2 cellular contexts compared by ENCODE assay signal in the genomic region with DNA sequence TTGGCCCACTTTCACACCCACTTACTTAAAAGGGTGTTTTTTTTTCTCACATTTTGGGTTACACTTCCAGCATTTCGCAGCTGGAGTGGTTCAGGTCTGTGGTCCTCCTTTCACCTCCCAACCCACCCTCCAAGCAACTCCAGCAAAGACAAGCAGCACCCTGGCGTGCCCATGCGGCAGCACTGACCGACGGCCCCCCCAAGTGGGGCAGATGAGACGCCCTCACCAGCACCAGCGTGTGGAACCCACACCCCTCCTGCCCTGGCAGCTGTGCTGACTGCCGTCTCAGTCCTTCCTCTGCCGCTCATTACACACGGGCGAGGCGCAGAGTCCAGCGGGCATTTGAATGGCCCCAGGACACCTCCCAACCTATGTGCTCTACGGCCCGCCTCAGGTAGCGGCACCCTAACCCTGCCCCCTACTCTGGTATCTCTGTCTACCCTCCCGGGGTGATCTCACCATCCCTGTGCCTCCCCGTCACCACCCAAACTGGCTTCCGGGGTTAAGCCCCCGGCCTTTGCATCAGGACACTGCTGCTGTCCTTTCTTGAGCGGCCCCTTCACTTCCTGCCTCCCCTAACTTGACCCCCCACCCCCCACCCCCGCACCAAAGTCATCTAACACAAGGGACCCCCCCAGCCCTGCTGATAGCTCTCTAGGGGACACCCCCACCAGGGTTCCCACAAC.
TF ChIP-seq lines count a peak whose summit lies in the region.

No MANE protein-coding gene starts in this region.

TF ChIP-seq in IMR-90, 13 proteins besides CTCF, POLR2A, EP300 and RAD21:
- TF ChIP-seq CEBPB (IDR thresholded peaks at IDR 0.05; ENCODE audit: low read depth, low read length) (no peak), CHD1 (IDR thresholded peaks at IDR 0.05; ENCODE audit: low read depth, low read length) (no peak), MXI1 (IDR thresholded peaks at IDR 0.05; ENCODE audit: borderline replicate concordance, low read depth, low read length) (no peak), MAZ (IDR thresholded peaks at IDR 0.05; ENCODE audit: borderline replicate concordance, low read depth, low read length) (no peak), SMC3 (IDR thresholded peaks at IDR 0.05; ENCODE audit: low read depth, low read length) (no peak)
- TF ChIP-seq, protein P1, sequence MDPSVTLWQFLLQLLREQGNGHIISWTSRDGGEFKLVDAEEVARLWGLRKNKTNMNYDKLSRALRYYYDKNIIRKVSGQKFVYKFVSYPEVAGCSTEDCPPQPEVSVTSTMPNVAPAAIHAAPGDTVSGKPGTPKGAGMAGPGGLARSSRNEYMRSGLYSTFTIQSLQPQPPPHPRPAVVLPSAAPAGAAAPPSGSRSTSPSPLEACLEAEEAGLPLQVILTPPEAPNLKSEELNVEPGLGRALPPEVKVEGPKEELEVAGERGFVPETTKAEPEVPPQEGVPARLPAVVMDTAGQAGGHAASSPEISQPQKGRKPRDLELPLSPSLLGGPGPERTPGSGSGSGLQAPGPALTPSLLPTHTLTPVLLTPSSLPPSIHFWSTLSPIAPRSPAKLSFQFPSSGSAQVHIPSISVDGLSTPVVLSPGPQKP (IDR thresholded peaks at IDR 0.05; ENCODE audit: borderline replicate concordance, low read depth, low read length) = no peak
- TF ChIP-seq, protein P2, sequence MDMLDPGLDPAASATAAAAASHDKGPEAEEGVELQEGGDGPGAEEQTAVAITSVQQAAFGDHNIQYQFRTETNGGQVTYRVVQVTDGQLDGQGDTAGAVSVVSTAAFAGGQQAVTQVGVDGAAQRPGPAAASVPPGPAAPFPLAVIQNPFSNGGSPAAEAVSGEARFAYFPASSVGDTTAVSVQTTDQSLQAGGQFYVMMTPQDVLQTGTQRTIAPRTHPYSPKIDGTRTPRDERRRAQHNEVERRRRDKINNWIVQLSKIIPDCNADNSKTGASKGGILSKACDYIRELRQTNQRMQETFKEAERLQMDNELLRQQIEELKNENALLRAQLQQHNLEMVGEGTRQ (IDR thresholded peaks at IDR 0.05; ENCODE audit: low read depth, low read length) = no peak
TF ChIP-seq in IMR-90: peak in this region for 0.

TF ChIP-seq in H1, 55 proteins besides CTCF, POLR2A, EP300 and RAD21:
- TF ChIP-seq POU5F1 (IDR thresholded peaks at IDR 0.05; ENCODE audit: low read depth, low read length) (no peak), TAF1 (IDR thresholded peaks at IDR 0.05; ENCODE audit: low read depth, low read length) (no peak), NANOG (IDR thresholded peaks at IDR 0.05; ENCODE audit: insufficient read depth, low read depth, low read length, poor library complexity, severe bottlenecking) (no peak), SUZ12 (IDR thresholded peaks at IDR 0.05; ENCODE audit: low read length) (no peak), RXRA (IDR thresholded peaks at IDR 0.05; ENCODE audit: insufficient read depth, low read depth, low read length) (no peak), KDM1A (IDR thresholded peaks at IDR 0.05; ENCODE audit: borderline replicate concordance, low read length) (no peak), KDM4A (IDR thresholded peaks at IDR 0.05; ENCODE audit: low read depth, low read length, severe bottlenecking) (no peak)
- TF ChIP-seq, protein P3, sequence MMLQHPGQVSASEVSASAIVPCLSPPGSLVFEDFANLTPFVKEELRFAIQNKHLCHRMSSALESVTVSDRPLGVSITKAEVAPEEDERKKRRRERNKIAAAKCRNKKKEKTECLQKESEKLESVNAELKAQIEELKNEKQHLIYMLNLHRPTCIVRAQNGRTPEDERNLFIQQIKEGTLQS (IDR thresholded peaks at IDR 0.05; ENCODE audit: insufficient read depth, low read depth, low read length) = no peak
